1 cellular context compared by ENCODE assay signal in genomic region chr6:137911675-137912158, GRCh38.
TF ChIP-seq lines count a peak whose summit lies in the region.

No MANE protein-coding gene starts in this region.

TF ChIP-seq in H1, 55 proteins besides CTCF, POLR2A, EP300 and RAD21 (continued from another document):
- TF ChIP-seq BRCA1 (IDR thresholded peaks at IDR 0.05; ENCODE audit: low read depth, low read length) (no peak), TAF1 (IDR thresholded peaks at IDR 0.05; ENCODE audit: low read depth, low read length) (no peak), CHD2 (IDR thresholded peaks at IDR 0.05; ENCODE audit: low read length) (no peak), RNF2 (IDR thresholded peaks at IDR 0.05; ENCODE audit: borderline replicate concordance, low read depth, low read length, missing control alignments, poor library complexity, severe bottlenecking) (no peak), TCF12 (IDR thresholded peaks at IDR 0.05; ENCODE audit: low read depth, low read length) (no peak), RBBP5 (IDR thresholded peaks at IDR 0.05; ENCODE audit: borderline replicate concordance, low read depth, low read length) (no peak), ATF3 (IDR thresholded peaks at IDR 0.05; ENCODE audit: insufficient read depth, low read depth, low read length) (no peak)
TF ChIP-seq in H1: peak in this region for 0.
